ENCODE assay signal across 15 cellular contexts in genomic region chr5:143653256-143653655, GRCh38.
DNase-seq lines count a peak whose midpoint lies in the region; ATAC-seq and TF ChIP-seq lines count a peak whose summit lies in the region.
"Had no signal": no experiment of that assay in that cellular context is flagged by ENCODE, and none has a peak within 500 bp of the region (broad histone marks: within the 10 kb centered on the region; RNA-seq: fewer than 3 reads in every experiment).

No MANE protein-coding gene starts in this region.

- DNase-seq in GM12865 (ENCODE audit: low read depth) (peak; percentile 33), epithelial cell of prostate (ENCODE audit: low read depth, low spot score) (peak; percentile 70), SKM-1 treated with dmso at 0.1 percent for 144 hours (lab: John Stamatoyannopoulos, UW; ENCODE audit: unreplicated experiment) (no peak), islet precursor cell (no peak), NCI-H2029 (lab: John Stamatoyannopoulos, UW) (no peak), substantia nigra (lab: John Stamatoyannopoulos, UW) (no peak)
- DNase-seq: CD4-positive, alpha-beta memory T cell; left lung; Right ventricle myocardium superior; tibial artery had no signal

- TF ChIP-seq CTCF in GM12865 (IDR thresholded peaks at IDR 0.05; ENCODE audit: insufficient read depth, low read depth, low read length, missing control alignments) = no peak

- H3K4me3 ChIP-seq in GM12865 (ENCODE audit: low read depth, low read length) = no peak overlapping the region
- H3K4me3 ChIP-seq: cardiac muscle cell, left lung, skin epidermis, tibial artery had no signal

- H3K27ac ChIP-seq in epithelial cell of prostate = peak overlapping the region; percentile 22
- H3K27ac ChIP-seq in substantia nigra (ENCODE audit: low read depth, low read length, poor library complexity, severe bottlenecking) = no peak overlapping the region
- H3K27ac ChIP-seq: cardiac muscle cell, left lung, skin epidermis, tibial artery had no signal

- ATAC-seq in GM18873 (IDR thresholded peaks at IDR 0.05; ENCODE audit: low FRiP score, unreplicated experiment) = peak; percentile 49
- peak; percentile 62 for ATAC-seq in HG03432 (IDR thresholded peaks at IDR 0.05; ENCODE audit: unreplicated experiment)
- ATAC-seq: HCT116, left lung had no signal

Comparison
In these comparisons a context has a peak if more than half of its experiments do, and no peak if none do; other contexts are left out.
1. DNase-seq: peak in GM12865 (single experiment) and epithelial cell of prostate (single experiment); none in SKM-1 treated with dmso at 0.1 percent for 144 hours (single experiment), islet precursor cell (single experiment), NCI-H2029 (single experiment) and substantia nigra (0 of 49).